ENCODE assay signal across 8 cellular contexts in genomic region chr13:40983725-40984669, GRCh38. TPM values are rescaled to one million over a fixed set of nuclear protein-coding genes. Genes with fewer than 3 reads are reported as not detected.
DNase-seq lines count a peak whose midpoint lies in the region; ATAC-seq and TF ChIP-seq lines count a peak whose summit lies in the region.

No MANE protein-coding gene starts in this region.

- peak overlapping the region in 2 of 3 experiments; percentile 17 to 30 for H3K4me3 ChIP-seq in mammary epithelial cell (replicated peaks in 1 of 3; ENCODE audit: insufficient read depth in 1 of 3, low read depth in 2 of 3, low read length in 3 of 3)

- peak overlapping the region; percentile 3 to 48 for H3K4me3 Mint-ChIP-seq in CD14-positive monocyte
- peak overlapping the region; percentile 82 to 99 (median 92) for H3K4me3 Mint-ChIP-seq in naive thymus-derived CD8-positive, alpha-beta T cell

- peak overlapping the region; percentile 87 to 99 (median 93) for H3K27ac Mint-ChIP-seq in CD14-positive monocyte
- H3K27ac Mint-ChIP-seq in naive thymus-derived CD8-positive, alpha-beta T cell, result peak overlapping the region; percentile 94 to 99 (median 96)

- H2AFZ ChIP-seq in mammary epithelial cell (ENCODE audit: low read depth, low read length), result no peak overlapping the region

- peaks cover 90% of the 10 kb centered on the region for H3K79me2 ChIP-seq in mammary epithelial cell (ENCODE audit: insufficient read depth, low read length)

- in situ Hi-C loops in mammary epithelial cell (cut with MboI; ENCODE audit: low sequenced_read_pairs in 2 of 2), result no loop called here

- TF ChIP-seq CTCF in CD14-positive monocyte (IDR thresholded peaks at IDR 0.05), result no peak
- no peak for TF ChIP-seq CTCF in mammary epithelial cell (conservative IDR thresholded peaks at IDR 0.05 in 1 of 2, IDR thresholded peaks at IDR 0.05 in 1 of 2; ENCODE audit: extremely low read depth in 1 of 2, insufficient read depth in 1 of 2, low read depth in 1 of 2, low read length in 2 of 2)

- ATAC-seq in naive thymus-derived CD8-positive, alpha-beta T cell, result peak in 1 of 2 donors; percentile 4

- H3K36me3 Mint-ChIP-seq in CD14-positive monocyte, result peaks cover 12 to 13% of the 10 kb centered on the region in 2 donors
- H3K36me3 Mint-ChIP-seq in naive thymus-derived CD8-positive, alpha-beta T cell, result peaks cover 2 to 15% (median 10%) of the 10 kb centered on the region in 3 donors

- dilution Hi-C loops in mammary epithelial cell (cut with HindIII; ENCODE audit: low sequenced_read_pairs), result no loop called here

- peak overlapping the region; percentile 18 for H3K27ac ChIP-seq in mammary epithelial cell (ENCODE audit: insufficient read depth, low read depth, low read length)

- H4K20me1 ChIP-seq in mammary epithelial cell (ENCODE audit: insufficient read depth, low read length), result peaks cover 2% of the 10 kb centered on the region

- BruUV-seq in mammary epithelial cell (replicated peaks; lab: Mats Ljungman, UMichigan), result no TSS peak

- H3K9me3 ChIP-seq in mammary epithelial cell (replicated peaks; ENCODE audit: insufficient read depth, low read length), result no peaks in the 10 kb centered on the region

- H3K9ac ChIP-seq in mammary epithelial cell (ENCODE audit: insufficient read depth, low read length), result peak overlapping the region; percentile 46

- no peaks in the 10 kb centered on the region for H3K9me3 Mint-ChIP-seq in CD14-positive monocyte
- H3K9me3 Mint-ChIP-seq in naive thymus-derived CD8-positive, alpha-beta T cell, result no peaks in the 10 kb centered on the region

- H3K4me2 ChIP-seq in mammary epithelial cell (ENCODE audit: insufficient read depth, low read depth, low read length), result peak overlapping the region; percentile 72

- H3K27me3 ChIP-seq in mammary epithelial cell (ENCODE audit: insufficient read depth, low read length), result no peaks in the 10 kb centered on the region

- intact Hi-C loops in CD14-positive monocyte (cut with micrococcal nuclease), result loop anchor here (2.0 to 5.0 kb wide), 3 partner anchors 13 to 78 kb away; partner anchors contain the start of genes ELF1 (in 2 of the 2) and WBP4 (in 1 of the 2)
- intact Hi-C loops in mammary epithelial cell (cut with micrococcal nuclease), result no loop called here

- peaks cover 21% of the 10 kb centered on the region for H3K4me1 ChIP-seq in mammary epithelial cell (ENCODE audit: insufficient read depth, low read length)

- H3K36me3 ChIP-seq in mammary epithelial cell (ENCODE audit: insufficient read depth, low read length), result peaks cover 6% of the 10 kb centered on the region

- H3K27me3 Mint-ChIP-seq in CD14-positive monocyte (ENCODE audit: low read depth in 3 of 3), result no peaks in the 10 kb centered on the region
- H3K27me3 Mint-ChIP-seq in naive thymus-derived CD8-positive, alpha-beta T cell, result no peaks in the 10 kb centered on the region

- WGBS in mammary epithelial cell (ENCODE audit: low coverage, missing lambda C conversion rate), result 100% methylated on average over 3 of the region's 4 CpGs

- H3K4me1 Mint-ChIP-seq in CD14-positive monocyte, result peaks cover 54% of the 10 kb centered on the region
- H3K4me1 Mint-ChIP-seq in naive thymus-derived CD8-positive, alpha-beta T cell, result peaks cover 28 to 81% (median 61%) of the 10 kb centered on the region in 4 donors

- CTCF ChIA-PET in mammary epithelial cell (lab: Charles Lee; ENCODE audit: low non-redundant PET), result no interaction called here

- DNase-seq in CD14-positive monocyte (ENCODE audit: low spot score) (no peak), NCI-H1105 (lab: John Stamatoyannopoulos, UW) (peak; percentile 31), mammary epithelial cell (no peak), iPS-NIHi7 (ENCODE audit: extremely low spot score) (no peak), NCI-H82 (lab: John Stamatoyannopoulos, UW) (no peak), NOMO-1 (lab: John Stamatoyannopoulos, UW; ENCODE audit: unreplicated experiment in 2 of 2) (no peak)
- DNase-seq in naive thymus-derived CD8-positive, alpha-beta T cell, result no peak
- no peak for DNase-seq in stimulated activated CD4-positive, alpha-beta T cell treated with anti-CD3 and anti-CD28 coated beads, Interleukin-4, amount 100 ng/mL, for 1 hour

- POLR2A ChIA-PET in naive thymus-derived CD8-positive, alpha-beta T cell (lab: Charles Lee), result interaction anchor here (0.6 to 1.5 kb wide), 8 partner anchors 10 to 77 kb away, joined by 3 to 4 read pairs (median 4); no protein-coding TSS in a partner anchor

RNA-seq across cellular contexts. Expression of gene ELF1, which starts 35.1 kb away (rescaled TPM):
- 10 to 100 TPM; 83.3 TPM for polyA plus RNA-seq in CD14-positive monocyte
- 10 to 100 TPM; 48.0 to 66.3 TPM for total RNA-seq in mammary epithelial cell
- 32.6 TPM for polyA plus RNA-seq in mammary epithelial cell
- polyA minus RNA-seq in mammary epithelial cell, result 51.3 TPM
- total RNA-seq in naive thymus-derived CD8-positive, alpha-beta T cell, result 100 to 1,000 TPM; 184 to 200 TPM
- polyA plus RNA-seq in naive thymus-derived CD8-positive, alpha-beta T cell, result 100 to 1,000 TPM; 127 to 155 (median 130) TPM
